16 cellular contexts compared by ENCODE assay signal in the genomic region with DNA sequence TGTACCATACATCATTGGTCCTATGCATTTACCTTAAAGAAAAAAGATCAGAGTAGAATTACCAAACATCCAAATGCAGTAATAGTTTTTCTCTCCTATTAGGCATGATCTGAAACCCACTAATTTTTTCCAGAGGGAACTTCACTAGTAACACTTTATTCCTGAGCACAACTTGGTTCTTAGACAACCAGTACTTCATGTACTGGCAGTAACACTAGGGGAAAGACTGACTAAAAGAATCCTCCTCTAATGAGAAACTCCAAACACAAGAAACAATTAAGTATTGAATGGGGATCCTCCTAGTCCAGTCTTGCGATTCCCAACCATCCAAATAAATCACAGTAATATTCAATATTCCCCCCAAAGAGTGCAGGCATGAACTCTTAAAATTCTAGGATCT. TPM values are rescaled to one million over a fixed set of nuclear protein-coding genes. Genes with fewer than 3 reads are reported as not detected.
A peak's percentile ranks its signal among the peaks of the same experiment; 100 is the strongest.
DNase-seq lines count a peak whose midpoint lies in the region; ATAC-seq and TF ChIP-seq lines count a peak whose summit lies in the region.
"Had no signal": no experiment of that assay in that cellular context is flagged by ENCODE, and none has a peak within 500 bp of the region (broad histone marks: within the 10 kb centered on the region; RNA-seq: fewer than 3 reads in every experiment).

No MANE protein-coding gene starts in this region.

- no peaks in the 10 kb centered on the region for H3K27me3 Mint-ChIP-seq in endodermal cell (ENCODE audit: insufficient read depth)

- H3K36me3 ChIP-seq in HUES64 (ENCODE audit: insufficient read depth, low read length) (peaks cover 12% of the 10 kb centered on the region), endodermal cell (ENCODE audit: control insufficient read depth, insufficient read depth, low read length) (peaks cover 69% of the 10 kb centered on the region), mesodermal cell (ENCODE audit: control insufficient read depth, insufficient read depth, low read length) (peaks cover 13% of the 10 kb centered on the region)

- H3K4me1 Mint-ChIP-seq in endodermal cell = peaks cover 62% of the 10 kb centered on the region
- H3K4me1 Mint-ChIP-seq: immature natural killer cell had no signal

- no peaks in the 10 kb centered on the region for H3K27me3 ChIP-seq in HUES64 (ENCODE audit: insufficient read depth, low read length)
- H3K27me3 ChIP-seq in endodermal cell (ENCODE audit: control insufficient read depth, insufficient read depth, low read length, poor library complexity, severe bottlenecking) = no peaks in the 10 kb centered on the region
- H3K27me3 ChIP-seq: foreskin keratinocyte had no signal

- peak overlapping the region; percentile 12; the same call in 1 of the 2 replicates for H3K27ac ChIP-seq in HUES64 (ENCODE audit: low read depth, low read length)
- peak overlapping the region; percentile 89 for H3K27ac ChIP-seq in endodermal cell (ENCODE audit: low read depth, low read length)
- H3K27ac ChIP-seq in mesodermal cell (ENCODE audit: low read depth, low read length, severe bottlenecking) = peak overlapping the region; percentile 71
- peak overlapping the region; percentile 66 for H3K27ac ChIP-seq in substantia nigra (ENCODE audit: low read depth, low read length, poor library complexity, severe bottlenecking)
- H3K27ac ChIP-seq: foreskin keratinocyte, GM23248, SK-N-MC had no signal

- H3K4me1 ChIP-seq in HUES64 (ENCODE audit: insufficient read depth, low read length) (peaks cover 53% of the 10 kb centered on the region), endodermal cell (ENCODE audit: control insufficient read depth, insufficient read depth, low read length) (peaks cover 13% of the 10 kb centered on the region), mesodermal cell (ENCODE audit: control insufficient read depth, insufficient read depth, low read length, poor library complexity, severe bottlenecking) (peaks cover 29% of the 10 kb centered on the region)
- H3K4me1 ChIP-seq: foreskin keratinocyte had no signal

- no peaks in the 10 kb centered on the region for H3K9me3 Mint-ChIP-seq in endodermal cell
- H3K9me3 Mint-ChIP-seq: immature natural killer cell had no signal

- no peak overlapping the region for H3K4me3 Mint-ChIP-seq in endodermal cell
- H3K4me3 Mint-ChIP-seq: immature natural killer cell had no signal

- H3K9me3 ChIP-seq in HUES64 (ENCODE audit: insufficient read depth, low read depth, low read length) (no peaks in the 10 kb centered on the region), endodermal cell (ENCODE audit: control insufficient read depth, low read length) (no peaks in the 10 kb centered on the region), mesodermal cell (ENCODE audit: control insufficient read depth, low read length) (no peaks in the 10 kb centered on the region)

- no peak overlapping the region for H3K4me3 ChIP-seq in HUES64 (ENCODE audit: low read length)
- H3K4me3 ChIP-seq in endodermal cell (ENCODE audit: low read length) = no peak overlapping the region
- H3K4me3 ChIP-seq in mesodermal cell (ENCODE audit: extremely low read depth, insufficient read depth, low read length, poor library complexity, severe bottlenecking) = no peak overlapping the region
- H3K4me3 ChIP-seq: GM23248, SK-N-MC had no signal

- WGBS in HUES64 = 78% methylated on average over 1 of the region's 1 CpG
- 97% methylated on average over 1 of the region's 1 CpG; no CpG with 5 or more reads in 1 of the 2 experiments for WGBS in endodermal cell (ENCODE audit: insufficient coverage in 1 of 2, insufficient read length in 1 of 2), 2 experiments
- WGBS in mesodermal cell (ENCODE audit: insufficient coverage in 2 of 2), 2 experiments = 71 to 100% methylated on average over 1 of the region's 1 CpG

- TF ChIP-seq CTCF in endodermal cell (conservative IDR thresholded peaks at IDR 0.05) = no peak

- H3K27ac Mint-ChIP-seq in endodermal cell = peak overlapping the region; percentile 64
- H3K27ac Mint-ChIP-seq: immature natural killer cell had no signal

- no peak for DNase-seq in endodermal cell
- DNase-seq in substantia nigra (lab: John Stamatoyannopoulos, UW) = no peak
- no peak for DNase-seq in stimulated activated CD4-positive, alpha-beta T cell treated with anti-CD3 and anti-CD28 coated beads, Interleukin-1b, Interleukin-23, amount 100 ng/mL, for 48 hours
- no peak for DNase-seq in activated gamma-delta T cell treated with Interleukin-2 at 50 U/mL for 16 hours
- no peak for DNase-seq in NCI-H345 (lab: John Stamatoyannopoulos, UW)
- DNase-seq: activated CD8-positive, alpha-beta memory T cell treated with anti-CD3 and anti-CD28 coated beads for 24 hours; activated effector memory CD4-positive, alpha-beta T cell treated with Interleukin-2 at 50 U/mL for 16 hours; effector memory CD4-positive, alpha-beta T cell; foreskin keratinocyte; GM23248; immature natural killer cell; NCI-H1092 treated with DMSO at 0.1 percent for 48 hours had no signal

- H3K36me3 Mint-ChIP-seq in endodermal cell (ENCODE audit: low read depth) = peaks cover 62% of the 10 kb centered on the region
- H3K36me3 Mint-ChIP-seq: immature natural killer cell had no signal

- H3K9ac ChIP-seq in HUES64 (ENCODE audit: low read depth, low read length) = no peak overlapping the region
- H3K9ac ChIP-seq in endodermal cell (ENCODE audit: extremely low read depth, low read length, poor library complexity, severe bottlenecking) = no peak overlapping the region
- H3K9ac ChIP-seq: GM23248 had no signal

- ATAC-seq in HG03135 (IDR thresholded peaks at IDR 0.05; ENCODE audit: unreplicated experiment) = no peak
- ATAC-seq: foreskin keratinocyte had no signal

RNA-seq across cellular contexts. Expression of a gene that starts 49.0 kb away (rescaled TPM):
- 30.8 TPM for polyA plus RNA-seq in HUES64 (2013, experiment 1 of 2)
- 38.7 TPM for polyA plus RNA-seq in HUES64 (2013, experiment 2 of 2)
- 100 to 1,000 TPM; 138 to 140 TPM for total RNA-seq in endodermal cell
- polyA plus RNA-seq in endodermal cell (2013, experiment 1 of 2) = 85.1 TPM
- polyA plus RNA-seq in endodermal cell (2013, experiment 2 of 2) = 84.0 TPM
- 34.1 TPM for polyA plus RNA-seq in mesodermal cell (2013, experiment 1 of 2)
- 29.0 TPM for polyA plus RNA-seq in mesodermal cell (2013, experiment 2 of 2)
- polyA plus RNA-seq: immature natural killer cell had no signal

Comparison
In these comparisons a context has a peak if more than half of its experiments do, and no peak if none do; other contexts are left out.
1. H3K27ac ChIP-seq: peak in every context shown above with its lines; median percentile 89 in endodermal cell; 71 in mesodermal cell; 66 in substantia nigra; 12 in HUES64.